ENCODE assay signal across 8 cellular contexts in the genomic region with DNA sequence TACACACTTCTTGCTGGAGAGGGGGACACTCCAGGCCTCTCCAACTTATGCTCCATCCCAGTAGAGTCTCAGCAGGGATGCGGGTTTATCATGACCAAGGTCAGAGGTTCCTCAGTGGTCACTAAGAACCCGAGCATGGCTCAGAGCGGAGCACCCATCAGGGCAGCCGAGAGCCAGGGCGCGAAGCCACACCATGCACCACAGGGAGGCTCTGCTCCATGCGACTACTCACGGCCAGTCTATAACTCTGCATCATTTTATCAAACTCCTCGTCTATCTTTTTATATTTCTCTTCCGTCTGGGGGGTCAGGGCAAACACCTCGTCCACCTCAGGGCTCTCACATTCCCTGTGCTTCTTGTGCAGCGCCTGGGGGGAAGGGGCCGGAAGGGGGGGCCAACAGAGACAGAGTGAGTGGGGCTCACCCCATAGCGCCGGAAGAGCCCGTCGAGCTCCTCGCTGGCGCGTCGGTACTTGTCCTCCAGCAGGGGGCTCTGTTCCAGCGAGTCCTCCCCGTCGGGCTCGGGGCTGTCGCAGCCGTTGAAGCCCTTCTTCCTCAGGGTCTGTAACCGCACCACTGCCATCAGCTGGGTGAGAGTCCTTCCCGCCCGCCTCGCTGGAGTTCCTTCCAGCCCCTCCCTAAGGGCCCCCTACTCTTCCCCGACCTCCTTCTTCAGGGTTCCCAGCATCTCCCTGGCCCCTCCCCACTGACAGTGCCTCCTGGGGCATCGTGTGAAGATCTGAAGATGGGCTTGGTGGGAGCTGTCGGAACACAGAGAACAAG. TPM values are rescaled to one million over a fixed set of nuclear protein-coding genes. Genes with fewer than 3 reads are reported as not detected.
DNase-seq lines count a peak whose midpoint lies in the region; ATAC-seq and TF ChIP-seq lines count a peak whose summit lies in the region.

No MANE protein-coding gene starts in this region.

- intact Hi-C loops in activated naive CD4-positive, alpha-beta T cell treated with anti-CD3 and anti-CD28 coated beads for 36 hours (cut with micrococcal nuclease), result loop anchor here (1.0 to 2.0 kb wide), 7 partner anchors 9 to 128 kb away; a partner anchor contains a TSS
- intact Hi-C loops in heart left ventricle (cut with DNase I), result loop anchor here in 2 of 10 donors (2.0 to 10.0 kb wide), 2 partner anchors 18 to 124 kb away; a partner anchor contains a TSS

- peaks cover 54% of the 10 kb centered on the region for H3K4me1 Mint-ChIP-seq in activated naive CD4-positive, alpha-beta T cell treated with anti-CD3 and anti-CD28 coated beads for 36 hours (ENCODE audit: low read depth)

- 31 to 40% (median 39%) methylated on average over 34 of the region's 34 CpGs for WGBS in heart left ventricle, 4 donors

- H3K27ac ChIP-seq in RWPE1 (peak overlapping the region; percentile 8; the same call in 1 of the 2 replicates), heart left ventricle (peak overlapping the region; percentile 9 to 89 (median 49)), skin epidermis (peak overlapping the region in 11 of 21 experiments; percentile 3 to 58 (median 22))

- H3K9me3 Mint-ChIP-seq in activated naive CD4-positive, alpha-beta T cell treated with anti-CD3 and anti-CD28 coated beads for 36 hours, result no peaks in the 10 kb centered on the region

- H3K36me3 ChIP-seq in heart left ventricle, result peaks cover 0 to 88% (median 79%) of the 10 kb centered on the region in 9 donors

- H3K9me3 ChIP-seq in heart left ventricle, result no peaks in the 10 kb centered on the region

- peaks cover 37% of the 10 kb centered on the region for H3K36me3 Mint-ChIP-seq in activated naive CD4-positive, alpha-beta T cell treated with anti-CD3 and anti-CD28 coated beads for 36 hours (ENCODE audit: low read depth)

- no peak overlapping the region for H3K4me3 ChIP-seq in AG09309 (ENCODE audit: control insufficient read depth, low read depth, low read length)
- no peak overlapping the region for H3K4me3 ChIP-seq in heart left ventricle
- H3K4me3 ChIP-seq in skin epidermis, result no peak overlapping the region

- ATAC-seq in GM21447 (IDR thresholded peaks at IDR 0.05; ENCODE audit: unreplicated experiment), result peak; percentile 40
- ATAC-seq in heart left ventricle, result peak in 3 of 4 donors; percentile 4 to 48 (median 22)
- ATAC-seq in HG03196 (IDR thresholded peaks at IDR 0.05; ENCODE audit: unreplicated experiment), result no peak
- ATAC-seq in GM21526 (IDR thresholded peaks at IDR 0.05; ENCODE audit: low FRiP score, unreplicated experiment), result no peak

- DNase-seq in AG09309 (ENCODE audit: low read depth) (no peak), RWPE1 (ENCODE audit: low spot score) (no peak), heart left ventricle (peak; percentile 66 to 86 (median 74))
- peak; percentile 87 for DNase-seq in activated naive CD4-positive, alpha-beta T cell treated with anti-CD3 and anti-CD28 coated beads for 36 hours

- peak overlapping the region; percentile 81 for H3K27ac Mint-ChIP-seq in activated naive CD4-positive, alpha-beta T cell treated with anti-CD3 and anti-CD28 coated beads for 36 hours

- H3K4me1 ChIP-seq in heart left ventricle, result peaks cover 7 to 98% (median 80%) of the 10 kb centered on the region in 12 donors

- POLR2A ChIA-PET in RWPE1 (lab: Yijun Ruan, JAX; ENCODE audit: low non-redundant PET), result no interaction called here

- peak overlapping the region; percentile 5 for H3K4me3 Mint-ChIP-seq in activated naive CD4-positive, alpha-beta T cell treated with anti-CD3 and anti-CD28 coated beads for 36 hours

- no peak for TF ChIP-seq POLR2A in heart left ventricle (IDR thresholded peaks at IDR 0.05)

- no peaks in the 10 kb centered on the region for H3K27me3 Mint-ChIP-seq in activated naive CD4-positive, alpha-beta T cell treated with anti-CD3 and anti-CD28 coated beads for 36 hours (ENCODE audit: low read depth)

- CTCF ChIA-PET in RWPE1 (lab: Yijun Ruan, JAX), result interaction anchor here (0.6 to 0.7 kb wide), 3 partner anchors 19 to 67 kb away, joined by 3 to 5 read pairs (median 3); no protein-coding TSS in a partner anchor
- CTCF ChIA-PET in activated naive CD4-positive, alpha-beta T cell treated with anti-CD3 and anti-CD28 coated beads for 36 hours (lab: Charles Lee), result interaction anchor here (0.6 to 18.2 kb wide), 30 partner anchors 10 to 197 kb away, joined by 3 to 306 read pairs (median 5); a partner anchor contains a TSS

- H3K27me3 ChIP-seq in heart left ventricle, result no peaks in the 10 kb centered on the region

- TF ChIP-seq CTCF in AG09309 (IDR thresholded peaks at IDR 0.05; ENCODE audit: control insufficient read depth, insufficient read depth, low read depth, low read length, missing control alignments), result peak; percentile 72
- TF ChIP-seq CTCF in RWPE1 (conservative IDR thresholded peaks at IDR 0.05; ENCODE audit: low read depth), result no peak
- TF ChIP-seq CTCF in heart left ventricle (IDR thresholded peaks at IDR 0.05), result peak; percentile 56 to 78 (median 63)

RNA-seq across cellular contexts. Expression of a gene that starts 20.0 kb away (rescaled TPM):
- total RNA-seq in activated naive CD4-positive, alpha-beta T cell treated with anti-CD3 and anti-CD28 coated beads for 36 hours, result 10 to 100 TPM; 28.8 to 32.8 TPM
- total RNA-seq in heart left ventricle, result 100 to 1,000 TPM in 3 of 9 donors, 10 to 100 TPM in 6; 75.0 to 203 (median 93.2) TPM
- polyA plus RNA-seq in heart left ventricle, result 10 to 100 TPM; 40.5 to 68.8 TPM

Comparison
In these comparisons a context has a peak if more than half of its experiments do, and no peak if none do; other contexts are left out.
1. DNase-seq: peak in activated naive CD4-positive, alpha-beta T cell treated with anti-CD3 and anti-CD28 coated beads for 36 hours (single experiment) and heart left ventricle (5 of 5); none in AG09309 (single experiment) and RWPE1 (single experiment).
2. ATAC-seq: peak in GM21447 (single experiment) and heart left ventricle (3 of 4); none in HG03196 (single experiment) and GM21526 (single experiment).
3. Peak in every context shown above with its lines, with median percentiles within 50 percentile points of each other: H3K27ac ChIP-seq.